ENCODE assay signal across 13 cellular contexts in the genomic region with DNA sequence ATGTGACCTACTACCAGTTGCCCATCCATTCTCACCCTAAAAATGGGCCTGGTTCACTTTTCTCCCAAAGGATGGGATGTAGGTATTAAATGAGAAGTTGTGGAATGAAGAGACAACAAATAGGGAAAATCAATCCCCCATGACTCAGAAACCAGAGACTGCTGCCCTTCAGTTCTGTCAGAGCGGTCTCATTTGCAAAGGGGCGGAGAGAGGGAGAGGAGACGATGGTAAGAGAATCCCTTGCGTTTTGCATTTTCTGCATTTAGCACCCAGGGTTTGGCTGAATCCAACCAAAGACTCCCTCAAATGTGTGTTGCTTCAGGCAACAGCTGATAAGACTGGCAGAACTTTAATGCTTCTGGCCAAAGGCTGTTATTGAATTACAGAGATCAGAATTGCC.
DNase-seq lines count a peak whose midpoint lies in the region; TF ChIP-seq lines count a peak whose summit lies in the region.
"Had no signal": no experiment of that assay in that cellular context is flagged by ENCODE, and none has a peak within 500 bp of the region (broad histone marks: within the 10 kb centered on the region; RNA-seq: fewer than 3 reads in every experiment).

No MANE protein-coding gene starts in this region.

- H3K4me2 ChIP-seq in PC-9 = no peak overlapping the region
- H3K4me2 ChIP-seq: BLaER1 treated with 17β-estradiol and CSF1 and Interleukin-3, amounts not matched to agents 10 nM and 100 nM had no signal

- H3K9me2 ChIP-seq in PC-9 (ENCODE audit: insufficient read depth) = no peaks in the 10 kb centered on the region

- H2AFZ ChIP-seq in PC-9 = no peak overlapping the region

- H3K4me3 ChIP-seq in coronary artery (no peak overlapping the region), PC-9 (no peak overlapping the region)
- H3K4me3 ChIP-seq: BLaER1 treated with 17β-estradiol and CSF1 and Interleukin-3, amounts not matched to agents 10 nM and 100 nM; K562 had no signal

- POLR2A ChIA-PET in PC-9 (lab: Charles Lee; ENCODE audit: unreplicated experiment) = no interaction called here

- CTCF ChIA-PET in PC-9 (lab: Charles Lee) = no interaction called here

- H3K27ac ChIP-seq in coronary artery (no peak overlapping the region), PC-9 (no peak overlapping the region)
- H3K27ac ChIP-seq: BLaER1 treated with 17β-estradiol and CSF1 and Interleukin-3, amounts not matched to agents 10 nM and 100 nM had no signal

- no peaks in the 10 kb centered on the region for H3K9me3 ChIP-seq in PC-9 (ENCODE audit: insufficient read depth, low read depth)

- DNase-seq in NCI-H526 (lab: John Stamatoyannopoulos, UW) = peak; percentile 45 to 77
- DNase-seq in coronary artery (ENCODE audit: low spot score) = peak; percentile 2
- peak; percentile 16 for DNase-seq in left kidney (ENCODE audit: low read depth, low spot score)
- no peak for DNase-seq in NCI-H1105 (lab: John Stamatoyannopoulos, UW)
- no peak for DNase-seq in activated CD4-positive, alpha-beta T cell treated with anti-CD3 and anti-CD28 coated beads for 1 hour
- DNase-seq in PC-9 = no peak
- DNase-seq: CD8-positive, alpha-beta memory T cell; COR-L47; GDM1; HCEC 1CT; IMR-90 had no signal

- no peaks in the 10 kb centered on the region for H3K79me2 ChIP-seq in PC-9 (ENCODE audit: low read depth)

- no peaks in the 10 kb centered on the region; the same call in 1 of the 2 replicates for H3K27me3 ChIP-seq in PC-9 (ENCODE audit: insufficient read depth, low read depth)
- H3K27me3 ChIP-seq: BLaER1 treated with 17β-estradiol and CSF1 and Interleukin-3, amounts not matched to agents 10 nM and 100 nM had no signal

- TF ChIP-seq CTCF in coronary artery (IDR thresholded peaks at IDR 0.05) (no peak), PC-9 (conservative IDR thresholded peaks at IDR 0.05) (no peak)

- no TSS peak for BruUV-seq in PC-9 (replicated peaks; lab: Mats Ljungman, UMichigan)

- H3K4me1 ChIP-seq in PC-9 (replicated peaks; ENCODE audit: insufficient read depth) = no peaks in the 10 kb centered on the region
- H3K4me1 ChIP-seq: BLaER1 treated with 17β-estradiol and CSF1 and Interleukin-3, amounts not matched to agents 10 nM and 100 nM had no signal

- H3K36me3 ChIP-seq in PC-9 (ENCODE audit: low read depth) = no peaks in the 10 kb centered on the region
- H3K36me3 ChIP-seq: BLaER1 treated with 17β-estradiol and CSF1 and Interleukin-3, amounts not matched to agents 10 nM and 100 nM had no signal

- H4K20me1 ChIP-seq in PC-9 (ENCODE audit: insufficient read depth) = no peaks in the 10 kb centered on the region
- H4K20me1 ChIP-seq: BLaER1 treated with 17β-estradiol and CSF1 and Interleukin-3, amounts not matched to agents 10 nM and 100 nM had no signal

- no peaks in the 10 kb centered on the region for H3F3A ChIP-seq in PC-9 (ENCODE audit: insufficient read depth, low read depth)

- intact Hi-C loops in PC-9 (cut with micrococcal nuclease; ENCODE audit: unreplicated experiment) = no loop called here

Comparison
In these comparisons a context has a peak if more than half of its experiments do, and no peak if none do; other contexts are left out.
1. DNase-seq: peak in NCI-H526 (2 of 2), coronary artery (single experiment) and left kidney (single experiment); none in NCI-H1105 (single experiment), activated CD4-positive, alpha-beta T cell treated with anti-CD3 and anti-CD28 coated beads for 1 hour (single experiment) and PC-9 (0 of 2).